In genomic region chr7:91892099-91892788, GRCh38 we compare ENCODE assay signal across 22 cellular contexts. TPM values are rescaled to one million over a fixed set of nuclear protein-coding genes. Genes with fewer than 3 reads are reported as not detected.
DNase-seq lines count a peak whose midpoint lies in the region; ATAC-seq and TF ChIP-seq lines count a peak whose summit lies in the region.
"Had no signal": no experiment of that assay in that cellular context is flagged by ENCODE, and none has a peak within 500 bp of the region (broad histone marks: within the 10 kb centered on the region; RNA-seq: fewer than 3 reads in every experiment).

No MANE protein-coding gene starts in this region.

- no peaks in the 10 kb centered on the region; a peak in 1 of 4 replicates for H3K9me3 ChIP-seq in HCT116 (ENCODE audit: control insufficient read depth in 1 of 2, insufficient read depth in 1 of 2, low read depth in 1 of 2, low read length in 2 of 2)
- no peaks in the 10 kb centered on the region for H3K9me3 ChIP-seq in MM.1S (replicated peaks; ENCODE audit: insufficient read depth, low read length)
- H3K9me3 ChIP-seq: adrenal gland had no signal

- H4K20me1 ChIP-seq in HCT116 (ENCODE audit: insufficient read depth) (no peaks in the 10 kb centered on the region), MM.1S (ENCODE audit: insufficient read depth, low read length) (no peaks in the 10 kb centered on the region)

- H3K36me3 Mint-ChIP-seq in WTC11 (peaks cover 13% of the 10 kb centered on the region), nephron (ENCODE audit: low read depth) (no peaks in the 10 kb centered on the region)
- no peaks in the 10 kb centered on the region for H3K36me3 Mint-ChIP-seq in activated naive CD8-positive, alpha-beta T cell treated with anti-CD3 and anti-CD28 coated beads, Interleukin-2, amount 50 U/mL, for 24 hours (ENCODE audit: low read depth)
- H3K36me3 Mint-ChIP-seq: T-cell had no signal

- no TSS peak for BruUV-seq in HCT116 (replicated peaks; lab: Mats Ljungman, UMichigan)

- no peak for TF ChIP-seq POLR2A in HCT116 (IDR thresholded peaks at IDR 0.05; ENCODE audit: borderline replicate concordance, extremely low read depth, insufficient read depth, insufficient read length)

- TF ChIP-seq RAD21 in HCT116 (IDR thresholded peaks at IDR 0.05; ENCODE audit: low read depth): no peak

- H3K27me3 ChIP-seq in HCT116 (ENCODE audit: insufficient read depth, low read length): no peaks in the 10 kb centered on the region
- no peaks in the 10 kb centered on the region for H3K27me3 ChIP-seq in MM.1S (replicated peaks; ENCODE audit: insufficient read depth, low read length)
- H3K27me3 ChIP-seq: adrenal gland had no signal

- CTCF ChIA-PET in HCT116 (lab: Charles Lee) (interaction anchor here (4.6 kb wide), 1 partner anchor 12 kb away, joined by 13 read pairs; the partner anchor contains the start of gene MTERF1), WTC11 (lab: Charles Lee) (interaction anchor here (1.0 kb wide), 1 partner anchor 11 kb away, joined by 4 read pairs; the partner anchor contains the start of gene MTERF1)

- no peaks in the 10 kb centered on the region for H3F3A ChIP-seq in MM.1S (ENCODE audit: insufficient read depth, low read length)

- POLR2A ChIA-PET in HCT116 (lab: Charles Lee) (no interaction called here), WTC11 (lab: Charles Lee) (no interaction called here)

- intact Hi-C loops in HCT116 (cut with micrococcal nuclease): no loop called here

- H3K79me2 ChIP-seq in HCT116 (ENCODE audit: insufficient read depth, low read length): no peaks in the 10 kb centered on the region
- H3K79me2 ChIP-seq in MM.1S (ENCODE audit: low read length): no peaks in the 10 kb centered on the region

- H3K4me2 ChIP-seq in HCT116 (ENCODE audit: low read length) (peak overlapping the region; percentile 58), MM.1S (ENCODE audit: low read depth, low read length) (no peak overlapping the region)

- H3K27ac Mint-ChIP-seq in WTC11 (no peak overlapping the region), nephron (peak overlapping the region; percentile 26 to 77 (median 76))
- no peak overlapping the region for H3K27ac Mint-ChIP-seq in activated naive CD8-positive, alpha-beta T cell treated with anti-CD3 and anti-CD28 coated beads, Interleukin-2, amount 50 U/mL, for 24 hours
- H3K27ac Mint-ChIP-seq: activated CD8-positive, alpha-beta T cell treated with anti-CD3 and anti-CD28 coated beads, Interleukin-2, amount 10 ng/mL, durations not matched to agents 7 days and 5 days; IgD-negative memory B cell; progenitor cell of endocrine pancreas; T-cell had no signal

- H3K4me3 Mint-ChIP-seq in WTC11 (no peak overlapping the region), nephron (no peak overlapping the region)
- no peak overlapping the region for H3K4me3 Mint-ChIP-seq in activated naive CD8-positive, alpha-beta T cell treated with anti-CD3 and anti-CD28 coated beads, Interleukin-2, amount 50 U/mL, for 24 hours
- H3K4me3 Mint-ChIP-seq: activated CD8-positive, alpha-beta T cell treated with anti-CD3 and anti-CD28 coated beads, Interleukin-2, amount 10 ng/mL, durations not matched to agents 7 days and 5 days; IgD-negative memory B cell; T-cell had no signal

- H3K27me3 Mint-ChIP-seq in WTC11 (ENCODE audit: low read depth) (peaks cover 7% of the 10 kb centered on the region), nephron (ENCODE audit: low read depth) (no peaks in the 10 kb centered on the region)
- H3K27me3 Mint-ChIP-seq in activated naive CD8-positive, alpha-beta T cell treated with anti-CD3 and anti-CD28 coated beads, Interleukin-2, amount 50 U/mL, for 24 hours: peaks cover 9% of the 10 kb centered on the region
- H3K27me3 Mint-ChIP-seq: progenitor cell of endocrine pancreas had no signal

- H3K27ac ChIP-seq in HCT116 (ENCODE audit: low read depth, low read length): peak overlapping the region; percentile 38; the same call in 1 of the 2 replicates
- no peak overlapping the region for H3K27ac ChIP-seq in MM.1S (ENCODE audit: low read length)
- H3K27ac ChIP-seq: adrenal gland, RWPE1, spleen, VCaP had no signal

- no peak for DNase-seq in HCT116 (ENCODE audit: low read depth, low spot score)
- peak; percentile 52 for DNase-seq in NCI-H146 (lab: John Stamatoyannopoulos, UW)
- DNase-seq in WTC11 (ENCODE audit: low spot score): no peak
- no peak for DNase-seq in MM.1S
- no peak for DNase-seq in activated naive CD8-positive, alpha-beta T cell treated with anti-CD3 and anti-CD28 coated beads, Interleukin-2, amount 50 U/mL, for 24 hours
- DNase-seq in SIG-M5 treated with dmso at 0.1 percent for 504 hours (lab: John Stamatoyannopoulos, UW; ENCODE audit: unreplicated experiment): no peak
- DNase-seq: activated CD8-positive, alpha-beta T cell treated with anti-CD3 and anti-CD28 coated beads, Interleukin-2, amount 10 ng/mL, durations not matched to agents 7 days and 5 days; adrenal gland; cerebellar nuclear complex; DND-41; left colon; NCI-H1048; NK-92 treated with Interleukin-12 subunit alpha and Interleukin-12 subunit beta, amount 100 ng/mL, for 24 hours; spleen; stimulated activated naive CD4-positive, alpha-beta T cell; T-cell; trophoblast cell had no signal

- H2AFZ ChIP-seq in HCT116 (ENCODE audit: low read depth, low read length, poor library complexity, severe bottlenecking): peak overlapping the region; percentile 95
- H2AFZ ChIP-seq in MM.1S (ENCODE audit: low read length): no peak overlapping the region

- TF ChIP-seq CTCF in HCT116 (IDR thresholded peaks at IDR 0.05 in 2 of 3, conservative IDR thresholded peaks at IDR 0.05 in 1 of 3; ENCODE audit: borderline replicate concordance in 1 of 3, insufficient read depth in 1 of 3, low read depth in 2 of 3, low read length in 2 of 3) (no peak), WTC11 (IDR thresholded peaks at IDR 0.05) (no peak), nephron (IDR thresholded peaks at IDR 0.05; ENCODE audit: unreplicated experiment in 3 of 3) (no peak), MM.1S (IDR thresholded peaks at IDR 0.05; ENCODE audit: low read length) (no peak)

- H3K4me3 ChIP-seq in HCT116 (replicated peaks in 1 of 2; ENCODE audit: low read depth in 1 of 2, low read length in 2 of 2) (no peak overlapping the region), MM.1S (ENCODE audit: low read length) (no peak overlapping the region)
- H3K4me3 ChIP-seq: adrenal gland, spleen had no signal

- H3K9me2 ChIP-seq in HCT116 (ENCODE audit: insufficient read depth) (no peaks in the 10 kb centered on the region), MM.1S (replicated peaks; ENCODE audit: insufficient read depth, low read length) (no peaks in the 10 kb centered on the region)

- H3K9me3 Mint-ChIP-seq in WTC11: peaks cover 19% of the 10 kb centered on the region
- H3K9me3 Mint-ChIP-seq in nephron: peaks cover 13% of the 10 kb centered on the region
- no peaks in the 10 kb centered on the region for H3K9me3 Mint-ChIP-seq in activated naive CD8-positive, alpha-beta T cell treated with anti-CD3 and anti-CD28 coated beads, Interleukin-2, amount 50 U/mL, for 24 hours
- H3K9me3 Mint-ChIP-seq: T-cell had no signal

- RAD21 ChIA-PET in HCT116 (lab: Charles Lee; ENCODE audit: low non-redundant PET in 1 of 2, low total read pairs in 2 of 2, uncharacterized antibody in 2 of 2, unreplicated experiment in 2 of 2): no interaction called here

- H3K9ac ChIP-seq in HCT116 (ENCODE audit: low read length) (no peak overlapping the region), MM.1S (ENCODE audit: low read length) (no peak overlapping the region)

- peak; percentile 58 for ATAC-seq in HCT116
- 0 out of 2 replicates have a peak, but pooled peaks have one; percentile 18 for ATAC-seq in WTC11
- ATAC-seq in activated naive CD8-positive, alpha-beta T cell treated with anti-CD3 and anti-CD28 coated beads, Interleukin-2, amount 50 U/mL, for 24 hours: no peak
- ATAC-seq: activated CD8-positive, alpha-beta T cell treated with anti-CD3 and anti-CD28 coated beads, Interleukin-2, amount 10 ng/mL, durations not matched to agents 7 days and 5 days; left colon; T-cell had no signal

- H3K36me3 ChIP-seq in HCT116 (ENCODE audit: control insufficient read depth in 1 of 2, insufficient read depth in 2 of 2, low read length in 2 of 2) (no peaks in the 10 kb centered on the region), MM.1S (replicated peaks; ENCODE audit: insufficient read depth, low read length) (no peaks in the 10 kb centered on the region)
- H3K36me3 ChIP-seq: adrenal gland, spleen had no signal

- H3K4me1 ChIP-seq in HCT116 (ENCODE audit: control insufficient read depth in 1 of 2, insufficient read depth in 2 of 2, low read length in 2 of 2): peaks cover 12 to 22% of the 10 kb centered on the region in 2 experiments
- H3K4me1 ChIP-seq in MM.1S (ENCODE audit: low read length): no peaks in the 10 kb centered on the region
- H3K4me1 ChIP-seq: adrenal gland, spleen had no signal

- H3K4me1 Mint-ChIP-seq in WTC11 (peaks cover 9% of the 10 kb centered on the region; the same call in 1 of the 2 replicates), nephron (peaks cover 33% of the 10 kb centered on the region)
- no peaks in the 10 kb centered on the region for H3K4me1 Mint-ChIP-seq in activated naive CD8-positive, alpha-beta T cell treated with anti-CD3 and anti-CD28 coated beads, Interleukin-2, amount 50 U/mL, for 24 hours
- H3K4me1 Mint-ChIP-seq: IgD-negative memory B cell, T-cell had no signal

TF ChIP-seq in HCT116, 20 proteins besides CTCF, POLR2A, EP300 and RAD21 (continues in another document):
- TF ChIP-seq ZFX (IDR thresholded peaks at IDR 0.05): no peak
- TF ChIP-seq JUND (IDR thresholded peaks at IDR 0.05): no peak
- TF ChIP-seq EZH2phosphoT487 (IDR thresholded peaks at IDR 0.05; ENCODE audit: borderline replicate concordance): no peak
- no peak for TF ChIP-seq TCF7L2 (IDR thresholded peaks at IDR 0.05; ENCODE audit: borderline replicate concordance, extremely low read depth, insufficient read depth, insufficient read length)
- no peak for TF ChIP-seq POLR2AphosphoS5 (IDR thresholded peaks at IDR 0.05; ENCODE audit: low read depth, low read length)
- no peak for TF ChIP-seq ELF1 (IDR thresholded peaks at IDR 0.05; ENCODE audit: borderline replicate concordance, low read depth)
- no peak for TF ChIP-seq EZH2 (IDR thresholded peaks at IDR 0.05)

TF ChIP-seq in WTC11, 78 proteins besides CTCF, POLR2A, EP300 and RAD21 (continues in another document):
- TF ChIP-seq ZNF423 (CRISPR knock-in tag; IDR thresholded peaks at IDR 0.05) (no peak), FOXK1 (CRISPR knock-in tag; IDR thresholded peaks at IDR 0.05) (no peak)

RNA-seq across cellular contexts. Expression of gene MTERF1, which starts 11.7 kb away (rescaled TPM):
- 13.1 TPM for total RNA-seq in HCT116 (2021; ENCODE audit: unreplicated experiment)
- 3.4 and 6.3 TPM in 2 replicates for polyA plus RNA-seq in HCT116 (2012)
- total RNA-seq in WTC11 (2021): 12.0 to 15.5 TPM (median 12.4 TPM) in 3 replicates

RNA-seq across cellular contexts. Expression of gene AKAP9, which starts 48.4 kb away (rescaled TPM):
- 32.6 TPM for total RNA-seq in HCT116 (2021; ENCODE audit: unreplicated experiment)
- polyA plus RNA-seq in HCT116 (2012): 9.8 and 10.6 TPM in 2 replicates
- 29.4 to 35.2 TPM (median 32.7 TPM) in 3 replicates for total RNA-seq in WTC11 (2021)

Comparison
In these comparisons a context has a peak if more than half of its experiments do, and no peak if none do; other contexts are left out.
1. H3K27ac Mint-ChIP-seq: peak in nephron (3 of 3); none in WTC11 (single experiment) and activated naive CD8-positive, alpha-beta T cell treated with anti-CD3 and anti-CD28 coated beads, Interleukin-2, amount 50 U/mL, for 24 hours (single experiment).